Comparison of ENCODE assay signal across 8 cellular contexts in the genomic region with DNA sequence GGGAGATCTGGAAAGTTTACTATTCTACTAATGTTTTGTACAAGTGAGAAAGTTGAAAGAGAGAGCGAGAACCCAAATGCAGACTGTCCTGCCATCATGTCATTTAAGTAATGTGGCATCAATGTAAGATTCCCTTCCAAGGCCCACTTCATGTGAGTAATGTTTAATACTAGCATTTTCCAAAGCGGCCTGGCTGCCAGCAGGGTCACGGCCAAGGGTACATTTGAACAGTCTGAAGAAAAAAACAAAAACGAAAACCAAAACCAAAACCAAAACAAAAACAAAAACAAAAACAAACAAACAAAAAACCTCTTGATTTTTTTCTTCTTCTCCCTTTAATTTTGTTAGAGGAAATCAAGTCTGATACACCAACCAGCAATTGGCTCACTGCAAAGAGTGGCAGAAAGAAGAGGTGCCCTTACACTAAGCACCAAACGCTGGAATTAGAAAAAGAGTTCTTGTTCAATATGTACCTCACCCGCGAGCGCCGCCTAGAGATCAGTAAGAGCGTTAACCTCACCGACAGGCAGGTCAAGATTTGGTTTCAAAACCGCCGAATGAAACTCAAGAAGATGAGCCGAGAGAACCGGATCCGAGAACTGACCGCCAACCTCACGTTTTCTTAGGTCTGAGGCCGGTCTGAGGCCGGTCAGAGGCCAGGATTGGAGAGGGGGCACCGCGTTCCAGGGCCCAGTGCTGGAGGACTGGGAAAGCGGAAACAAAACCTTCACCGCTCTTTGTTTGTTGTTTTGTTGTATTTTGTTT. TPM values are rescaled to one million over a fixed set of nuclear protein-coding genes. Genes with fewer than 3 reads are reported as not detected.
DNase-seq lines count a peak whose midpoint lies in the region; ATAC-seq and TF ChIP-seq lines count a peak whose summit lies in the region.

No MANE protein-coding gene starts in this region.

- H3K36me3 ChIP-seq in suprapubic skin (no peaks in the 10 kb centered on the region), spleen (no peaks in the 10 kb centered on the region)

- intact Hi-C loops in activated naive CD4-positive, alpha-beta T cell treated with anti-CD3 and anti-CD28 coated beads for 36 hours (cut with micrococcal nuclease) = no loop called here
- intact Hi-C loops in dendritic cell treated with granulocyte-macrophage colony-stimulating factor and Interleukin-4, amounts not matched to agents 40 ng/mL and 50 ng/mL, for 4 days (cut with micrococcal nuclease) = no loop called here
- intact Hi-C loops in spleen (cut with DNase I; ENCODE audit: low total_unique reads) = loop anchor here (10.0 kb wide), 1 partner anchor 696 kb away; no protein-coding TSS in a partner anchor

- H3K4me1 ChIP-seq in suprapubic skin (peaks cover 35% of the 10 kb centered on the region), spleen (peaks cover 0 to 46% (median 25%) of the 10 kb centered on the region in 6 donors)

- TF ChIP-seq POLR2A in suprapubic skin (IDR thresholded peaks at IDR 0.05) (no peak), spleen (IDR thresholded peaks at IDR 0.05) (no peak)

- DNase-seq in activated naive CD4-positive, alpha-beta T cell treated with anti-CD3 and anti-CD28 coated beads for 36 hours = peak; percentile 45
- DNase-seq in activated naive CD4-positive, alpha-beta T cell treated with anti-CD3 and anti-CD28 coated beads, Interleukin-2, amount 50 U/mL, for 72 hours (ENCODE audit: low spot score in 2 of 2) = no peak
- DNase-seq in NCI-H460 (ENCODE audit: extremely low read depth, low read depth) = peak; percentile 72
- no peak for DNase-seq in suprapubic skin (ENCODE audit: low spot score in 2 of 2)
- DNase-seq in spleen = no peak
- DNase-seq in midbrain (lab: John Stamatoyannopoulos, UW) = no peak
- DNase-seq in islet precursor cell = no peak

- no peak for ATAC-seq in activated naive CD4-positive, alpha-beta T cell treated with anti-CD3 and anti-CD28 coated beads, Interleukin-2, amount 50 U/mL, for 72 hours

- peak in 1 of 2 donors; percentile 39 for TF ChIP-seq CTCF in suprapubic skin (IDR thresholded peaks at IDR 0.05)
- peak in 4 of 11 experiments; percentile 17 to 36 (median 26) for TF ChIP-seq CTCF in spleen (IDR thresholded peaks at IDR 0.05 in 8 of 11, conservative IDR thresholded peaks at IDR 0.05 in 3 of 11)

- H3K4me1 Mint-ChIP-seq in activated naive CD4-positive, alpha-beta T cell treated with anti-CD3 and anti-CD28 coated beads for 36 hours (ENCODE audit: low read depth) = peaks cover 11% of the 10 kb centered on the region
- peaks cover 17% of the 10 kb centered on the region for H3K4me1 Mint-ChIP-seq in dendritic cell treated with granulocyte-macrophage colony-stimulating factor and Interleukin-4, amounts not matched to agents 40 ng/mL and 50 ng/mL, for 4 days (ENCODE audit: low read depth)

- no peak overlapping the region for H3K27ac ChIP-seq in suprapubic skin
- H3K27ac ChIP-seq in spleen = no peak overlapping the region

- peaks cover 5% of the 10 kb centered on the region for H3K36me3 Mint-ChIP-seq in activated naive CD4-positive, alpha-beta T cell treated with anti-CD3 and anti-CD28 coated beads for 36 hours (ENCODE audit: low read depth)
- H3K36me3 Mint-ChIP-seq in activated naive CD4-positive, alpha-beta T cell treated with anti-CD3 and anti-CD28 coated beads, Interleukin-2, amount 50 U/mL, for 72 hours = peaks cover 21 to 44% of the 10 kb centered on the region in 2 donors
- no peaks in the 10 kb centered on the region for H3K36me3 Mint-ChIP-seq in dendritic cell treated with granulocyte-macrophage colony-stimulating factor and Interleukin-4, amounts not matched to agents 40 ng/mL and 50 ng/mL, for 4 days (ENCODE audit: low read depth)

- H3K27me3 Mint-ChIP-seq in activated naive CD4-positive, alpha-beta T cell treated with anti-CD3 and anti-CD28 coated beads for 36 hours (ENCODE audit: low read depth) = peaks cover 76% of the 10 kb centered on the region
- peaks cover 94% of the 10 kb centered on the region for H3K27me3 Mint-ChIP-seq in dendritic cell treated with granulocyte-macrophage colony-stimulating factor and Interleukin-4, amounts not matched to agents 40 ng/mL and 50 ng/mL, for 4 days

- no peak overlapping the region for H3K4me3 Mint-ChIP-seq in activated naive CD4-positive, alpha-beta T cell treated with anti-CD3 and anti-CD28 coated beads for 36 hours
- H3K4me3 Mint-ChIP-seq in dendritic cell treated with granulocyte-macrophage colony-stimulating factor and Interleukin-4, amounts not matched to agents 40 ng/mL and 50 ng/mL, for 4 days = peak overlapping the region; percentile 54

- H3K4me3 ChIP-seq in suprapubic skin (peak overlapping the region; percentile 35), spleen (peak overlapping the region in 1 of 8 donors; percentile 31)

- no peak for TF ChIP-seq EP300 in suprapubic skin (IDR thresholded peaks at IDR 0.05)

- WGBS in suprapubic skin = 31% methylated on average over 24 of the region's 24 CpGs
- 11 to 17% (median 12%) methylated on average over 24 of the region's 24 CpGs for WGBS in spleen, 5 donors

- no peak overlapping the region for H3K27ac Mint-ChIP-seq in activated naive CD4-positive, alpha-beta T cell treated with anti-CD3 and anti-CD28 coated beads for 36 hours
- H3K27ac Mint-ChIP-seq in activated naive CD4-positive, alpha-beta T cell treated with anti-CD3 and anti-CD28 coated beads, Interleukin-2, amount 50 U/mL, for 72 hours = peak overlapping the region in 1 of 2 donors; percentile 74
- no peak overlapping the region for H3K27ac Mint-ChIP-seq in dendritic cell treated with granulocyte-macrophage colony-stimulating factor and Interleukin-4, amounts not matched to agents 40 ng/mL and 50 ng/mL, for 4 days

- peaks cover 3% of the 10 kb centered on the region for H3K9me3 Mint-ChIP-seq in activated naive CD4-positive, alpha-beta T cell treated with anti-CD3 and anti-CD28 coated beads for 36 hours
- peaks cover 0 to 11% of the 10 kb centered on the region in 2 donors for H3K9me3 Mint-ChIP-seq in activated naive CD4-positive, alpha-beta T cell treated with anti-CD3 and anti-CD28 coated beads, Interleukin-2, amount 50 U/mL, for 72 hours
- no peaks in the 10 kb centered on the region for H3K9me3 Mint-ChIP-seq in dendritic cell treated with granulocyte-macrophage colony-stimulating factor and Interleukin-4, amounts not matched to agents 40 ng/mL and 50 ng/mL, for 4 days

- CTCF ChIA-PET in activated naive CD4-positive, alpha-beta T cell treated with anti-CD3 and anti-CD28 coated beads for 36 hours (lab: Charles Lee) = no interaction called here

- no peaks in the 10 kb centered on the region for H3K9me3 ChIP-seq in suprapubic skin
- peaks cover 0 to 11% (median 0%) of the 10 kb centered on the region in 8 donors for H3K9me3 ChIP-seq in spleen

- H3K27me3 ChIP-seq in suprapubic skin (peaks cover 100% of the 10 kb centered on the region), spleen (replicated peaks in 1 of 7) (peaks cover 13 to 100% (median 100%) of the 10 kb centered on the region in 7 donors)

RNA-seq across cellular contexts. Expression of a gene that starts 2.2 kb away (rescaled TPM):
- not detected for total RNA-seq in activated naive CD4-positive, alpha-beta T cell treated with anti-CD3 and anti-CD28 coated beads for 36 hours
- not detected for total RNA-seq in activated naive CD4-positive, alpha-beta T cell treated with anti-CD3 and anti-CD28 coated beads, Interleukin-2, amount 50 U/mL, for 72 hours
- 0.25 TPM in 1 of 2 replicates, not detected in the other for total RNA-seq in NCI-H460 (2014; rRNA removed; shearing (Covaris generic))
- not detected in 2 replicates for polyA plus RNA-seq in NCI-H460 (2014; cell fraction: nucleus; rRNA removed)
- total RNA-seq in suprapubic skin (under 1 TPM in 2 of 4 donors, not detected in 2; 0.56 to 0.59 TPM), spleen (not detected)
- under 1 TPM in 1 of 3 donors, not detected in 2; 0.06 TPM for polyA plus RNA-seq in spleen

RNA-seq across cellular contexts. Expression of a gene that starts 3.7 kb away (rescaled TPM):
- not detected for total RNA-seq in activated naive CD4-positive, alpha-beta T cell treated with anti-CD3 and anti-CD28 coated beads for 36 hours
- total RNA-seq in activated naive CD4-positive, alpha-beta T cell treated with anti-CD3 and anti-CD28 coated beads, Interleukin-2, amount 50 U/mL, for 72 hours = not detected
- not detected in 2 replicates for total RNA-seq in NCI-H460 (2014; rRNA removed; shearing (Covaris generic))
- not detected in 2 replicates for polyA plus RNA-seq in NCI-H460 (2014; cell fraction: nucleus; rRNA removed)
- total RNA-seq in suprapubic skin (1 to 10 TPM in 2 of 4 donors, under 1 TPM in 1, not detected in 1; 0.26 to 3.1 (median 2.6) TPM), spleen (1 to 10 TPM; 1.1 to 4.0 (median 2.9) TPM)
- 1 to 10 TPM; 1.2 to 3.6 (median 1.5) TPM for polyA plus RNA-seq in spleen

RNA-seq across cellular contexts. Expression of a gene that starts 10.7 kb away (rescaled TPM):
- total RNA-seq in activated naive CD4-positive, alpha-beta T cell treated with anti-CD3 and anti-CD28 coated beads for 36 hours = not detected
- not detected for total RNA-seq in activated naive CD4-positive, alpha-beta T cell treated with anti-CD3 and anti-CD28 coated beads, Interleukin-2, amount 50 U/mL, for 72 hours
- 11.7 and 13.9 TPM in 2 replicates for total RNA-seq in NCI-H460 (2014; rRNA removed; shearing (Covaris generic))
- 2.6 and 3.5 TPM in 2 replicates for polyA plus RNA-seq in NCI-H460 (2014; cell fraction: nucleus; rRNA removed)
- total RNA-seq in suprapubic skin (1 to 10 TPM; 1.4 to 6.0 (median 2.6) TPM), spleen (10 to 100 TPM; 10.5 to 27.0 (median 16.8) TPM)
- 10 to 100 TPM in 1 of 3 donors, 1 to 10 TPM in 2; 4.7 to 15.7 (median 6.0) TPM for polyA plus RNA-seq in spleen

RNA-seq across cellular contexts. Expression of a gene that starts 11.7 kb away (rescaled TPM):
- total RNA-seq in activated naive CD4-positive, alpha-beta T cell treated with anti-CD3 and anti-CD28 coated beads for 36 hours = not detected
- total RNA-seq in activated naive CD4-positive, alpha-beta T cell treated with anti-CD3 and anti-CD28 coated beads, Interleukin-2, amount 50 U/mL, for 72 hours = not detected
- not detected in 2 replicates for total RNA-seq in NCI-H460 (2014; rRNA removed; shearing (Covaris generic))
- not detected in 2 replicates for polyA plus RNA-seq in NCI-H460 (2014; cell fraction: nucleus; rRNA removed)
- total RNA-seq in suprapubic skin (not detected), spleen (not detected)
- not detected for polyA plus RNA-seq in spleen

RNA-seq across cellular contexts. Expression of a gene that starts 19.2 kb away (rescaled TPM):
- total RNA-seq in activated naive CD4-positive, alpha-beta T cell treated with anti-CD3 and anti-CD28 coated beads for 36 hours = not detected
- not detected for total RNA-seq in activated naive CD4-positive, alpha-beta T cell treated with anti-CD3 and anti-CD28 coated beads, Interleukin-2, amount 50 U/mL, for 72 hours
- total RNA-seq in NCI-H460 (2014; rRNA removed; shearing (Covaris generic)) = 0.20 TPM in 1 of 2 replicates, not detected in the other
- polyA plus RNA-seq in NCI-H460 (2014; cell fraction: nucleus; rRNA removed) = not detected in 2 replicates
- total RNA-seq in suprapubic skin = not detected
- not detected for total RNA-seq in spleen
- not detected for polyA plus RNA-seq in spleen

Comparison
In these comparisons a context has a peak if more than half of its experiments do, and no peak if none do; other contexts are left out.
1. DNase-seq: peak in activated naive CD4-positive, alpha-beta T cell treated with anti-CD3 and anti-CD28 coated beads for 36 hours (single experiment) and NCI-H460 (single experiment); none in activated naive CD4-positive, alpha-beta T cell treated with anti-CD3 and anti-CD28 coated beads, Interleukin-2, amount 50 U/mL, for 72 hours (0 of 2), suprapubic skin (0 of 2), spleen (single experiment), midbrain (single experiment) and islet precursor cell (single experiment).